2 cellular contexts compared by ENCODE assay signal in genomic region chr2:134507159-134507558, GRCh38.
DNase-seq lines count a peak whose midpoint lies in the region; ATAC-seq, FAIRE-seq and TF ChIP-seq lines count a peak whose summit lies in the region.
"Not testable (repeated sequence)": the region's sequence is repeated elsewhere in the genome, so short reads cannot be mapped to it uniquely, and the experiment has no call there.

No MANE protein-coding gene starts in this region.

- not testable (repeated sequence) for TF ChIP-seq RAD21 in A549 (conservative IDR thresholded peaks at IDR 0.05 in 1 of 2, IDR thresholded peaks at IDR 0.05 in 1 of 2)

- CTCF ChIA-PET in A549 (lab: Yijun Ruan, JAX), result not testable (repeated sequence)
- CTCF ChIA-PET in HEK293 (lab: Yijun Ruan, JAX), result interaction anchor here (1.3 kb wide), 1 partner anchor 56 kb away, joined by 3 read pairs; no protein-coding TSS in a partner anchor

- not testable (repeated sequence) for H3K36me3 ChIP-seq in HEK293 (ENCODE audit: control insufficient read depth in 2 of 2, insufficient read depth in 1 of 2, low read length in 2 of 2)

- not testable (repeated sequence) for H3K4me2 ChIP-seq in A549

- H3K4me1 ChIP-seq in A549; HEK293 (ENCODE audit: control insufficient read depth, insufficient read depth, low read length): not testable (repeated sequence)

- H3K27ac ChIP-seq in A549; HEK293 (ENCODE audit: extremely low read depth, low read depth, low read length): not testable (repeated sequence)

- H3K9me3 ChIP-seq in A549; HEK293 (ENCODE audit: control insufficient read depth, insufficient read depth, low read depth, low read length): not testable (repeated sequence)

- POLR2A ChIA-PET in A549 (lab: Yijun Ruan, JAX); HEK293 (lab: Yijun Ruan, JAX): not testable (repeated sequence)

- not testable (repeated sequence) for H3K4me3 ChIP-seq in A549; HEK293 (ENCODE audit: low read depth, low read length)

- TF ChIP-seq POLR2A in A549 (IDR thresholded peaks at IDR 0.05; ENCODE audit: low read length), result not testable (repeated sequence)

- FAIRE-seq in A549 (lab: Jason Lieb, UNC), result not testable (repeated sequence)

- not testable (repeated sequence) for DNase-seq in A549 (ENCODE audit: low read depth in 1 of 2, low spot score in 1 of 2)

- TF ChIP-seq CTCF in A549 (IDR thresholded peaks at IDR 0.05); HEK293 (tag by site-specific recombination; IDR thresholded peaks at IDR 0.05): not testable (repeated sequence)

- TF ChIP-seq EP300 in A549 (IDR thresholded peaks at IDR 0.05), result not testable (repeated sequence)

- not testable (repeated sequence) for ATAC-seq in A549

- WGBS in A549 (ENCODE audit: missing lambda C conversion rate), result 63% methylated on average over 8 of the region's 8 CpGs

TF ChIP-seq in A549, 52 proteins besides CTCF, POLR2A, EP300 and RAD21:
- TF ChIP-seq ZC3H11A (IDR thresholded peaks at IDR 0.05), result 0 out of 2 replicates have a peak, but pooled peaks have one; percentile 17

TF ChIP-seq in HEK293, 187 proteins besides CTCF, POLR2A, EP300 and RAD21:
- TF ChIP-seq ZNF266 (tag by site-specific recombination; IDR thresholded peaks at IDR 0.05; ENCODE audit: low read depth) (0 out of 2 replicates have a peak, but pooled peaks have one; percentile 19), ZNF354C (tag by site-specific recombination; IDR thresholded peaks at IDR 0.05; ENCODE audit: borderline replicate concordance, low read depth) (0 out of 2 replicates have a peak, but pooled peaks have one; percentile 12), ZNF426 (tag by site-specific recombination; IDR thresholded peaks at IDR 0.05) (peak; percentile 57), ZNF394 (tag by site-specific recombination; IDR thresholded peaks at IDR 0.05; ENCODE audit: borderline replicate concordance) (peak; percentile 81; the same call in 1 of the 2 replicates), ZNF555 (tag by site-specific recombination; conservative IDR thresholded peaks at IDR 0.05) (peak; percentile 41), ZNF560 (tag by site-specific recombination; IDR thresholded peaks at IDR 0.05; ENCODE audit: borderline replicate concordance) (peak; percentile 28; the same call in 1 of the 2 replicates), ZNF664 (tag by site-specific recombination; IDR thresholded peaks at IDR 0.05) (0 out of 2 replicates have a peak, but pooled peaks have one; percentile 21), ZNF518A (tag by site-specific recombination; conservative IDR thresholded peaks at IDR 0.05; ENCODE audit: low read depth) (peak; percentile 70; the same call in 1 of the 2 replicates), GLI2 (tag by site-specific recombination; IDR thresholded peaks at IDR 0.05; ENCODE audit: borderline replicate concordance, low read depth) (peak; percentile 14; the same call in 1 of the 2 replicates), ZBTB8A (tag by site-specific recombination; IDR thresholded peaks at IDR 0.05) (0 out of 2 replicates have a peak, but pooled peaks have one; percentile 27), ZNF558 (tag by site-specific recombination; IDR thresholded peaks at IDR 0.05) (0 out of 2 replicates have a peak, but pooled peaks have one; percentile 28), ZBTB11 (tag by site-specific recombination; conservative IDR thresholded peaks at IDR 0.05; ENCODE audit: low read depth) (peak; percentile 55), ZNF623 (tag by site-specific recombination; IDR thresholded peaks at IDR 0.05) (peak; percentile 42; the same call in 1 of the 2 replicates)
TF ChIP-seq in HEK293: peak in this region for 13; not testable (repeated sequence) for 174.
